Comparison of ENCODE assay signal across 20 cellular contexts in the genomic region with DNA sequence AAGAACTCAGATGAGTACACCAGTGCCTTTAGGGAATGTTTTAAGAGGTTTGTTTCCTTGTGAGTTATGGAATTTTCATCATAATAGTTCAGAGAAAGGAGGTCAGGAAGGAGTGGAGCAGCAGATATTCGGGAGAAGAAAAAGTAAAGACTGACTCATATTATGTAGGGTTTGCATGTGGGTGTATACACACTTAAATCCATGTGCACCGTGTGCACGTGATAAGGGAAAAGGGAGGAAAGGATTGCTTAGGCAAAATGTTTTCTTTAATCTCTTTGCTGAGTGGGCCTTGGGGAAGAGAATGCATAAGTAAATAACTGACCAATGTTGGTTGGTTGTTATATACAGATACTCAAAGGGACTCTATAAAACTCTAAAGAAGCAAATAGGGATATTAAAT.
"Had no signal": no experiment of that assay in that cellular context is flagged by ENCODE, and none has a peak within 500 bp of the region (broad histone marks: within the 10 kb centered on the region; RNA-seq: fewer than 3 reads in every experiment).

No MANE protein-coding gene starts in this region.

- H3K36me3 Mint-ChIP-seq: naive B cell; stimulated activated naive B cell treated with anti-CD40 and anti-IgM and Interleukin-4, amounts not matched to agents 10 μg/mL and 1 μg/mL and 100 μg/mL, for 72 hours had no signal

- H3K4me3 ChIP-seq: colonic mucosa, hepatocyte, lower lobe of right lung, testis, tibial nerve had no signal

- H3K27ac ChIP-seq: colonic mucosa, hepatocyte, lower lobe of right lung, testis, tibial nerve had no signal

- H3K9me3 ChIP-seq: colonic mucosa, testis had no signal

- H3K4me2 ChIP-seq: hepatocyte had no signal

- H3K4me3 Mint-ChIP-seq: memory B cell; mesothelial cell of epicardium; naive B cell; nephron progenitor cell; stimulated activated naive B cell treated with anti-CD40 and anti-IgM and Interleukin-4, amounts not matched to agents 10 μg/mL and 1 μg/mL and 100 μg/mL, for 72 hours; stimulated activated naive CD8-positive, alpha-beta T cell treated with anti-CD3 and anti-CD28 coated beads, Interleukin-15, amount 100 ng/mL, for 72 hours had no signal

- H3K36me3 ChIP-seq: colonic mucosa, lower lobe of right lung had no signal

- H3K27me3 Mint-ChIP-seq: stimulated activated naive CD8-positive, alpha-beta T cell treated with anti-CD3 and anti-CD28 coated beads, Interleukin-15, amount 100 ng/mL, for 72 hours had no signal

- H3K27me3 ChIP-seq: colonic mucosa, hepatocyte, testis, tibial nerve had no signal

- H3K4me1 ChIP-seq: colonic mucosa, lower lobe of right lung, testis, tibial nerve had no signal

- H3K27ac Mint-ChIP-seq: memory B cell; mesothelial cell of epicardium; naive B cell; nephron progenitor cell; stimulated activated naive B cell treated with anti-CD40 and anti-IgM and Interleukin-4, amounts not matched to agents 10 μg/mL and 1 μg/mL and 100 μg/mL, for 72 hours; stimulated activated naive CD8-positive, alpha-beta T cell treated with anti-CD3 and anti-CD28 coated beads, Interleukin-15, amount 100 ng/mL, for 72 hours had no signal

- H3K4me1 Mint-ChIP-seq: memory B cell; mesothelial cell of epicardium; naive B cell; nephron progenitor cell; stimulated activated naive B cell treated with anti-CD40 and anti-IgM and Interleukin-4, amounts not matched to agents 10 μg/mL and 1 μg/mL and 100 μg/mL, for 72 hours; stimulated activated naive CD8-positive, alpha-beta T cell treated with anti-CD3 and anti-CD28 coated beads, Interleukin-15, amount 100 ng/mL, for 72 hours had no signal

- DNase-seq: cerebellar nuclear complex; colonic mucosa; dermis blood vessel endothelial cell; foreskin melanocyte; head of caudate nucleus; lower lobe of right lung; naive B cell; nephron progenitor cell; posterior cingulate gyrus; stimulated activated CD4-positive, alpha-beta T cell treated with anti-CD3 and anti-CD28 coated beads, Interleukin-2, amount 100 ng/mL, for 24 hours; stimulated activated CD4-positive, alpha-beta T cell treated with anti-CD3 and anti-CD28 coated beads, Interleukin-4, amount 100 ng/mL, for 4 hours; stimulated activated naive B cell treated with anti-CD40 and anti-IgM and Interleukin-4, amounts not matched to agents 10 μg/mL and 1 μg/mL and 100 μg/mL, for 72 hours; stimulated activated naive CD8-positive, alpha-beta T cell treated with anti-CD3 and anti-CD28 coated beads, Interleukin-15, amount 100 ng/mL, for 72 hours; testis had no signal

- ATAC-seq: left lobe of liver; lower lobe of right lung; sciatic nerve; stimulated activated naive B cell treated with anti-CD40 and anti-IgM and Interleukin-4, amounts not matched to agents 10 μg/mL and 1 μg/mL and 100 μg/mL, for 72 hours; stimulated activated naive CD8-positive, alpha-beta T cell treated with anti-CD3 and anti-CD28 coated beads, Interleukin-15, amount 100 ng/mL, for 72 hours had no signal

- H2AFZ ChIP-seq: hepatocyte had no signal
